8 cellular contexts compared by ENCODE assay signal in genomic region chr5:139341689-139342422, GRCh38.
A peak's percentile ranks its signal among the peaks of the same experiment; 100 is the strongest.
DNase-seq lines count a peak whose midpoint lies in the region; ATAC-seq and TF ChIP-seq lines count a peak whose summit lies in the region.

A gene with protein sequence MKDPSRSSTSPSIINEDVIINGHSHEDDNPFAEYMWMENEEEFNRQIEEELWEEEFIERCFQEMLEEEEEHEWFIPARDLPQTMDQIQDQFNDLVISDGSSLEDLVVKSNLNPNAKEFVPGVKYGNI (plus strand): TSS chr5:139341854. CDS start chr5:139363785, 21,931 bp downstream.

- peak; percentile 71 for TF ChIP-seq CTCF in AG10803 (conservative IDR thresholded peaks at IDR 0.05; ENCODE audit: low read length)

- peak within 1 kb of the TSS; percentile 100 for H3K4me3 ChIP-seq in AG10803 (ENCODE audit: low read length)

- DNase-seq in AG10803 (ENCODE audit: low read depth), result peak; percentile 97
- peak; percentile 96 for DNase-seq in NCI-H345 treated with DMSO at 0.1 percent for 48 hours (lab: John Stamatoyannopoulos, UW; ENCODE audit: unreplicated experiment)
- DNase-seq in activated CD4-positive, CD25-positive, alpha-beta regulatory T cell (lab: John Stamatoyannopoulos, UW), result peak; percentile 90 to 96 (median 94)
- peak; percentile 96 for DNase-seq in central memory CD4-positive, alpha-beta T cell
- DNase-seq in iris pigment epithelial cell (ENCODE audit: low read depth), result peak; percentile 99
- peak; percentile 94 for DNase-seq in stimulated activated CD4-positive, alpha-beta T cell treated with anti-CD3 and anti-CD28 coated beads, Interleukin-12 subunit alpha, Interleukin-12 subunit beta, amount 100 ng/mL, for 4 hours

- ATAC-seq in GM19023 (IDR thresholded peaks at IDR 0.05; ENCODE audit: unreplicated experiment) (peak; percentile 95), HG03280 (IDR thresholded peaks at IDR 0.05; ENCODE audit: unreplicated experiment) (peak; percentile 92)

Comparison
In these comparisons a context has a peak if more than half of its experiments do, and no peak if none do; other contexts are left out.
1. Peak in every context shown above with its lines: DNase-seq, ATAC-seq and H3K4me3 ChIP-seq.